8 cellular contexts compared by ENCODE assay signal in the genomic region with DNA sequence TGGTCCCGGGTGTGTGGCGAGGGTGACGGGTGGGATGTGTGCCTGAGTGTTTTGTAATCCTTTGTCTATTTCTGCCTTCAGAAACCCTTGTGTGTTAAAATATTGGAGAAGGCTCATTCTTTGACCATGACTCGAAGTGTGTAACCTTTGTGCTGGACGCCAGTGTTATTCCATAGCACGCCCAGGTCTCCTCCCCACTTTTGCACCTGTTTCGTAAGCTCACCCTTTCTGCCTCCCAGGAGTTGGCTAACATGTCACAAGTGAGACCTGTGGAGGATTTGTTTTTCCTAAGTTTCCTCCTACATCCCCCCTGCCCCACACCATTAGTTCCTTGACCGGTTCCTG. TPM values are rescaled to one million over a fixed set of nuclear protein-coding genes. Genes with fewer than 3 reads are reported as not detected.
DNase-seq lines count a peak whose midpoint lies in the region; ATAC-seq and TF ChIP-seq lines count a peak whose summit lies in the region.

No MANE protein-coding gene starts in this region.

- H3K4me1 ChIP-seq in HUES6 (ENCODE audit: control insufficient read depth, insufficient read depth, low read length), result peaks cover 21% of the 10 kb centered on the region; the same call in 1 of the 2 replicates
- peaks cover 17% of the 10 kb centered on the region for H3K4me1 ChIP-seq in foreskin keratinocyte

- peak overlapping the region; percentile 77 for H3K4me3 ChIP-seq in HUES6 (ENCODE audit: low read depth, low read length)
- H3K4me3 ChIP-seq in WI38 (ENCODE audit: low read depth, low read length), result peak overlapping the region; percentile 93

- TF ChIP-seq CTCF in WI38 (IDR thresholded peaks at IDR 0.05; ENCODE audit: low read depth, low read length) (no peak), foreskin keratinocyte (conservative IDR thresholded peaks at IDR 0.05) (no peak), omental fat pad (IDR thresholded peaks at IDR 0.05) (no peak)

- H3K27ac ChIP-seq in HUES6 (ENCODE audit: low read depth, low read length) (no peak overlapping the region), foreskin keratinocyte (peak overlapping the region; percentile 1)

- ATAC-seq in GM19463 (IDR thresholded peaks at IDR 0.05; ENCODE audit: unreplicated experiment) (peak; percentile 5), foreskin keratinocyte (peak; percentile 51), omental fat pad (ENCODE audit: low FRiP score) (peak; percentile 67)

- H3K9ac ChIP-seq in HUES6 (ENCODE audit: low read length), result peak overlapping the region; percentile 100

- no peaks in the 10 kb centered on the region for H3K9me3 ChIP-seq in HUES6 (ENCODE audit: control insufficient read depth, insufficient read depth, low read depth, low read length)

- peaks cover 38% of the 10 kb centered on the region for H3K36me3 ChIP-seq in HUES6 (ENCODE audit: control insufficient read depth, insufficient read depth, low read length)

- DNase-seq in COLO829 (ENCODE audit: low spot score) (peak; percentile 37), foreskin keratinocyte (no peak), omental fat pad (ENCODE audit: low spot score) (no peak), Ammon's horn (ENCODE audit: low spot score) (no peak), putamen (ENCODE audit: low spot score) (no peak)

- H3K27me3 ChIP-seq in HUES6 (ENCODE audit: control insufficient read depth, insufficient read depth, low read length) (no peaks in the 10 kb centered on the region), foreskin keratinocyte (no peaks in the 10 kb centered on the region)

RNA-seq across cellular contexts. Expression of a gene that starts 0.4 kb away (rescaled TPM):
- total RNA-seq in foreskin keratinocyte (4.4 and 5.7 TPM in 2 replicates), omental fat pad (10 to 100 TPM; 17.3 to 50.8 (median 41.5) TPM)
- 2.7 and 3.0 TPM in 2 replicates for polyA plus RNA-seq in foreskin keratinocyte

RNA-seq across cellular contexts. Expression of a gene that starts 0.6 kb away (rescaled TPM):
- total RNA-seq in foreskin keratinocyte, result 142 and 148 TPM in 2 replicates
- 115 and 131 TPM in 2 replicates for polyA plus RNA-seq in foreskin keratinocyte
- 100 to 1,000 TPM; 106 to 281 (median 127) TPM for total RNA-seq in omental fat pad

RNA-seq across cellular contexts. Expression of a gene that starts 42.2 kb away (rescaled TPM):
- total RNA-seq in foreskin keratinocyte (29.0 and 29.3 TPM in 2 replicates), omental fat pad (10 to 100 TPM; 18.1 to 40.6 (median 21.5) TPM)
- 13.9 and 16.6 TPM in 2 replicates for polyA plus RNA-seq in foreskin keratinocyte

Comparison
In these comparisons a context has a peak if more than half of its experiments do, and no peak if none do; other contexts are left out.
1. ATAC-seq: peak in every context shown above with its lines; median percentile 67 in omental fat pad; 51 in foreskin keratinocyte; 5 in GM19463.